8 cellular contexts compared by ENCODE assay signal in the genomic region with DNA sequence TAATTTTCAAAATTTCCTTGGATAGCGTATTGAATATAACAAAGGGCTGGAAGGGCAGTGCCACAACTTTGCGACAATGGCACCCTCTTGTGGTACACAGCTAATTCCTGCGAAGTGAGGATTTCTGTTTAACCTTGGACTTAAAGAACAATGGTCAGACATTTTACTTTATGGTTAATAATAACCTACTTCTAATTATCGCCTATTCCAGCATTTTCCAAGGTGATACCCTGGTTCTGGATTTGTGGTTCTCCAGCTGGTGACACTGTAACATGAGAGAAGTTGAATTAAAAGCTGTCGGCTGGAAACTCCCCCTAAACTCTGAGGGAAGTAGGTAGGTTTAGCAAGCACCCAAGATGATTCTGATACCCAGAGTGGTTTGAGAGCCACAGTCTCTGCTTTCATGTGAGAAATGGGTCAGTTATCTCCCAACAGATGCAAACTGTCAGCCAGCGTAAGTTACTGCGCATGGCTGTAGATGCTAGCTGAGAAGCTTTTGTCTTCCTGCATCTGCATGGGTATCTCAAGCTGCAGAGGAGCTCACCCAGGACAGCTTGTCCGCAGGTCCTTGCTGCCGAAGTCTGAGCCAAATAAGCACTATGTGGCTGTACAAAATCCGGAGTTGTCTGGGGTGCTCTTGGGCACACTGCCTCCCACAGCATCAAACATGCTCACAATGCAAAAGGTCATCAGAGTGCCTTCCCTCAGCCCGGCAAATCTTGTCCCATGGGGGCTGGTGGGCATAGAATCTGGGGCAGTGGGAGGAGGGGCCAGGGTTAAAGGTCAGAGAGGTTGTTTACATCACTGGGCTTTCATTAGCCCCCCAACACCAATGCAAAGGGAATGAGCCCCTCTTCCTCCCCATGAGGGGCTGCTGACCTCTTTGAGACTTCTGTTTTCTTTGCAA. TPM values are rescaled to one million over a fixed set of nuclear protein-coding genes. Genes with fewer than 3 reads are reported as not detected.
DNase-seq lines count a peak whose midpoint lies in the region; ATAC-seq, FAIRE-seq and TF ChIP-seq lines count a peak whose summit lies in the region.

No MANE protein-coding gene starts in this region.

- H3K4me1 ChIP-seq in mucosa of descending colon (ENCODE audit: low read depth) (no peaks in the 10 kb centered on the region), tibial nerve (peaks cover 0 to 4% (median 0%) of the 10 kb centered on the region in 4 donors)

- intact Hi-C loops in mucosa of descending colon (cut with DNase I, micrococcal nuclease) = loop anchor here (5.0 to 10.0 kb wide), 2 partner anchors 171 to 344 kb away; partner anchors contain the start of gene LRRK1 (in 1 of the 2)

- ATAC-seq in mucosa of descending colon (peak; percentile 86), GM21717 (IDR thresholded peaks at IDR 0.05; ENCODE audit: unreplicated experiment) (no peak)

- H3K36me3 ChIP-seq in mucosa of descending colon (ENCODE audit: low read depth) (no peaks in the 10 kb centered on the region), tibial nerve (no peaks in the 10 kb centered on the region)

- no peaks in the 10 kb centered on the region for H3K9me3 ChIP-seq in mucosa of descending colon
- no peaks in the 10 kb centered on the region for H3K9me3 ChIP-seq in tibial nerve

- 17 to 22% methylated on average over 10 to 11 of the region's 11 CpGs for WGBS in tibial nerve, 2 donors

- peak; percentile 75 for TF ChIP-seq CTCF in mucosa of descending colon (IDR thresholded peaks at IDR 0.05)
- peak; percentile 80 to 92 (median 82) for TF ChIP-seq CTCF in tibial nerve (IDR thresholded peaks at IDR 0.05)

- FAIRE-seq in endometrium (lab: Jason Lieb, UNC) = peak; percentile 37

- H3K27me3 ChIP-seq in tibial nerve = no peaks in the 10 kb centered on the region

- peak; percentile 69 for DNase-seq in DMS114 treated with DMSO at 0.1 percent for 48 hours (lab: John Stamatoyannopoulos, UW; ENCODE audit: unreplicated experiment)
- DNase-seq in H4 (ENCODE audit: low spot score) = peak; percentile 64
- DNase-seq in NCI-H2171 (lab: John Stamatoyannopoulos, UW) = peak; percentile 67
- DNase-seq in activated CD4-positive, alpha-beta T cell treated with anti-CD3 and anti-CD28 coated beads for 48 hours = peak; percentile 63
- DNase-seq in mucosa of descending colon = peak in 1 of 3 donors; percentile 77
- DNase-seq in tibial nerve (ENCODE audit: low spot score in 2 of 2) = peak in 1 of 2 donors; percentile 71

- no peak overlapping the region for H3K27ac ChIP-seq in tibial nerve

- peak in 1 of 2 donors; percentile 26 for TF ChIP-seq EP300 in tibial nerve (IDR thresholded peaks at IDR 0.05)

- H3K4me3 ChIP-seq in mucosa of descending colon (no peak overlapping the region), tibial nerve (no peak overlapping the region)

- TF ChIP-seq POLR2A in tibial nerve (IDR thresholded peaks at IDR 0.05) = no peak

RNA-seq across cellular contexts. Expression of gene CHSY1, which starts 6.6 kb away (rescaled TPM):
- 18.1 and 22.5 TPM in 2 replicates for total RNA-seq in H4 (2014; rRNA removed; shearing (Covaris generic))
- total RNA-seq in mucosa of descending colon (10 to 100 TPM in 2 of 3 donors, 1 to 10 TPM in 1; 7.7 to 15.5 (median 12.6) TPM), tibial nerve (10 to 100 TPM; 22.0 to 29.7 (median 24.6) TPM)

RNA-seq across cellular contexts. Expression of gene SELENOS, which starts 18.8 kb away (rescaled TPM):
- total RNA-seq in H4 (2014; rRNA removed; shearing (Covaris generic)) = 67.4 and 68.3 TPM in 2 replicates
- total RNA-seq in mucosa of descending colon (100 to 1,000 TPM in 2 of 3 donors, 10 to 100 TPM in 1; 78.7 to 118 (median 115) TPM), tibial nerve (100 to 1,000 TPM in 1 of 4 donors, 10 to 100 TPM in 3; 64.8 to 104 (median 88.0) TPM)

RNA-seq across cellular contexts. Expression of gene SNRPA1, which starts 36.6 kb away (rescaled TPM):
- total RNA-seq in H4 (2014; rRNA removed; shearing (Covaris generic)) = 22.0 and 36.3 TPM in 2 replicates
- 10 to 100 TPM; 41.5 to 55.1 (median 52.1) TPM for total RNA-seq in mucosa of descending colon
- 10 to 100 TPM; 28.4 to 50.6 (median 40.0) TPM for total RNA-seq in tibial nerve
